8 cellular contexts compared by ENCODE assay signal in genomic region chr18:32093106-32093511, GRCh38. TPM values are rescaled to one million over a fixed set of nuclear protein-coding genes. Genes with fewer than 3 reads are reported as not detected.
DNase-seq lines count a peak whose midpoint lies in the region; TF ChIP-seq lines count a peak whose summit lies in the region.

No MANE protein-coding gene starts in this region.

- H3K4me3 ChIP-seq in cardiac muscle cell: peak overlapping the region; percentile 81

- H3K4me3 Mint-ChIP-seq in osteocyte (ENCODE audit: unreplicated experiment): peak overlapping the region; percentile 93

- peak overlapping the region; percentile 99 for H3K27ac ChIP-seq in RWPE1
- H3K27ac ChIP-seq in adipose tissue (ENCODE audit: low read depth, low read length): peak overlapping the region; percentile 92
- peak overlapping the region; percentile 90 for H3K27ac ChIP-seq in cardiac muscle cell

- TF ChIP-seq CTCF in GM20000 (IDR thresholded peaks at IDR 0.05; ENCODE audit: extremely low read depth, missing control alignments): no peak
- TF ChIP-seq CTCF in RWPE1 (conservative IDR thresholded peaks at IDR 0.05; ENCODE audit: low read depth): no peak
- TF ChIP-seq CTCF in cardiac muscle cell (IDR thresholded peaks at IDR 0.05; ENCODE audit: low read depth, low read length): no peak
- no peak for TF ChIP-seq CTCF in osteocyte (IDR thresholded peaks at IDR 0.05)

- H3K27ac Mint-ChIP-seq in osteocyte (ENCODE audit: unreplicated experiment): peak overlapping the region; percentile 97

- peaks cover 10% of the 10 kb centered on the region for H3K36me3 Mint-ChIP-seq in osteocyte (ENCODE audit: unreplicated experiment)

- peaks cover 30% of the 10 kb centered on the region for H3K4me1 ChIP-seq in cardiac muscle cell (ENCODE audit: low read depth)

- H3K27me3 ChIP-seq in cardiac muscle cell: no peaks in the 10 kb centered on the region

- DNase-seq in DMS114 treated with DMSO at 0.1 percent for 48 hours (lab: John Stamatoyannopoulos, UW; ENCODE audit: unreplicated experiment) (peak; percentile 11), GM20000 (ENCODE audit: low spot score) (peak; percentile 50), HPDE6-E6E7 (ENCODE audit: extremely low spot score) (peak; percentile 49), RWPE1 (ENCODE audit: low spot score) (peak; percentile 52), cardiac muscle cell (ENCODE audit: low read depth in 1 of 2, low spot score in 1 of 2) (peak; percentile 63 to 83), osteocyte (ENCODE audit: extremely low spot score, unreplicated experiment) (peak; percentile 87), GOT3 (lab: John Stamatoyannopoulos, UW) (no peak)

- H3K36me3 ChIP-seq in cardiac muscle cell: no peaks in the 10 kb centered on the region

- no peaks in the 10 kb centered on the region for H3K9me3 Mint-ChIP-seq in osteocyte (ENCODE audit: unreplicated experiment)

- H3K27me3 Mint-ChIP-seq in osteocyte (ENCODE audit: unreplicated experiment): no peaks in the 10 kb centered on the region

- CTCF ChIA-PET in RWPE1 (lab: Yijun Ruan, JAX): no interaction called here

- H3K9me3 ChIP-seq in cardiac muscle cell (ENCODE audit: low read depth): no peaks in the 10 kb centered on the region

- WGBS in adipose tissue, 3 donors: 0 to 1% (median 0%) methylated on average over 28 to 32 of the region's 32 CpGs

- POLR2A ChIA-PET in RWPE1 (lab: Yijun Ruan, JAX; ENCODE audit: low non-redundant PET): no interaction called here

- H3K4me1 Mint-ChIP-seq in osteocyte (ENCODE audit: unreplicated experiment): peaks cover 30% of the 10 kb centered on the region

RNA-seq across cellular contexts. Expression of gene RNF138, which starts 1.4 kb away (rescaled TPM):
- polyA plus RNA-seq in adipose tissue (10 to 100 TPM in 2 of 3 donors, 1 to 10 TPM in 1; 8.5 to 17.5 (median 11.4) TPM), cardiac muscle cell (31.7 and 53.3 TPM in 2 replicates)
- total RNA-seq in cardiac muscle cell (51.8 and 54.8 TPM in 2 replicates), osteocyte (19.1 and 19.7 TPM in 2 replicates)
